ENCODE assay signal across 8 cellular contexts in genomic region chr12:100987552-100988277, GRCh38.
DNase-seq lines count a peak whose midpoint lies in the region; ATAC-seq and TF ChIP-seq lines count a peak whose summit lies in the region.
"Had no signal": no experiment of that assay in that cellular context is flagged by ENCODE, and none has a peak within 500 bp of the region (broad histone marks: within the 10 kb centered on the region; RNA-seq: fewer than 3 reads in every experiment).

No MANE protein-coding gene starts in this region.

- no peaks in the 10 kb centered on the region for H3K36me3 ChIP-seq in PC-3 (ENCODE audit: low read depth, low read length)

- ATAC-seq in GM19397 (IDR thresholded peaks at IDR 0.05; ENCODE audit: unreplicated experiment) (peak; percentile 93), HG03159 (IDR thresholded peaks at IDR 0.05; ENCODE audit: unreplicated experiment) (peak; percentile 95), PC-3 (no peak)
- peak; percentile 40 for ATAC-seq in stimulated activated effector memory CD8-positive, alpha-beta T cell treated with anti-CD3 and anti-CD28 coated beads, Interleukin-12 subunit alpha, Interleukin-12 subunit beta, amount 100 ng/mL, for 72 hours

- TF ChIP-seq CTCF in PC-3 (conservative IDR thresholded peaks at IDR 0.05; ENCODE audit: low read depth, low read length) (peak; percentile 55), epithelial cell of esophagus (IDR thresholded peaks at IDR 0.05; ENCODE audit: insufficient read depth, low read depth, low read length, missing control alignments) (peak; percentile 41)

- H3K27ac Mint-ChIP-seq in stimulated activated effector memory CD8-positive, alpha-beta T cell treated with anti-CD3 and anti-CD28 coated beads, Interleukin-12 subunit alpha, Interleukin-12 subunit beta, amount 100 ng/mL, for 72 hours: no peak overlapping the region
- H3K27ac Mint-ChIP-seq: activated naive CD4-positive, alpha-beta T cell treated with anti-CD3 and anti-CD28 coated beads, Interleukin-2, amount 50 U/mL, for 24 hours had no signal

- H3K36me3 Mint-ChIP-seq in stimulated activated effector memory CD8-positive, alpha-beta T cell treated with anti-CD3 and anti-CD28 coated beads, Interleukin-12 subunit alpha, Interleukin-12 subunit beta, amount 100 ng/mL, for 72 hours: no peaks in the 10 kb centered on the region
- H3K36me3 Mint-ChIP-seq: activated naive CD4-positive, alpha-beta T cell treated with anti-CD3 and anti-CD28 coated beads, Interleukin-2, amount 50 U/mL, for 24 hours had no signal

- BruUV-seq in PC-3 (replicated peaks; lab: Mats Ljungman, UMichigan): no TSS peak

- H3F3A ChIP-seq in PC-3 (ENCODE audit: low read length, unreplicated experiment): no peaks in the 10 kb centered on the region

- no peak overlapping the region for H3K27ac ChIP-seq in PC-3 (ENCODE audit: low read length)

- no peak overlapping the region for H3K9ac ChIP-seq in PC-3 (ENCODE audit: low read length)

- intact Hi-C loops in PC-3 (cut with micrococcal nuclease): no loop called here

- no peaks in the 10 kb centered on the region for H4K20me1 ChIP-seq in PC-3 (ENCODE audit: low read length)

- peak; percentile 38 for DNase-seq in GM04504 (ENCODE audit: low read depth)
- peak; percentile 66 for DNase-seq in PC-3
- DNase-seq in epithelial cell of esophagus (ENCODE audit: low read depth): peak; percentile 64
- DNase-seq in stimulated activated effector memory CD8-positive, alpha-beta T cell treated with anti-CD3 and anti-CD28 coated beads, Interleukin-12 subunit alpha, Interleukin-12 subunit beta, amount 100 ng/mL, for 72 hours (ENCODE audit: low spot score in 2 of 2): no peak
- no peak for DNase-seq in stimulated activated CD8-positive, alpha-beta memory T cell treated with anti-CD3 and anti-CD28 coated beads, Interleukin-4, amount 100 ng/mL, for 48 hours

- H3K9me2 ChIP-seq in PC-3 (replicated peaks; ENCODE audit: low read length): no peaks in the 10 kb centered on the region

- H3K4me1 ChIP-seq in PC-3 (ENCODE audit: insufficient read depth, low read length): no peaks in the 10 kb centered on the region

- H3K4me3 ChIP-seq in PC-3 (ENCODE audit: low read length): no peak overlapping the region
- H3K4me3 ChIP-seq in epithelial cell of esophagus (ENCODE audit: low read length): no peak overlapping the region

- no peak overlapping the region for H2AFZ ChIP-seq in PC-3 (ENCODE audit: low read length)

- CTCF ChIA-PET in PC-3 (lab: Charles Lee): no interaction called here

- no peaks in the 10 kb centered on the region for H3K79me2 ChIP-seq in PC-3 (ENCODE audit: low read length)

- H3K27me3 ChIP-seq in PC-3 (ENCODE audit: low read length): no peaks in the 10 kb centered on the region

- no peak overlapping the region for H3K4me3 Mint-ChIP-seq in stimulated activated effector memory CD8-positive, alpha-beta T cell treated with anti-CD3 and anti-CD28 coated beads, Interleukin-12 subunit alpha, Interleukin-12 subunit beta, amount 100 ng/mL, for 72 hours
- H3K4me3 Mint-ChIP-seq: activated naive CD4-positive, alpha-beta T cell treated with anti-CD3 and anti-CD28 coated beads, Interleukin-2, amount 50 U/mL, for 24 hours had no signal

- no peaks in the 10 kb centered on the region for H3K4me1 Mint-ChIP-seq in stimulated activated effector memory CD8-positive, alpha-beta T cell treated with anti-CD3 and anti-CD28 coated beads, Interleukin-12 subunit alpha, Interleukin-12 subunit beta, amount 100 ng/mL, for 72 hours
- H3K4me1 Mint-ChIP-seq: activated naive CD4-positive, alpha-beta T cell treated with anti-CD3 and anti-CD28 coated beads, Interleukin-2, amount 50 U/mL, for 24 hours had no signal

- peak overlapping the region; percentile 55 for H3K4me2 ChIP-seq in PC-3 (ENCODE audit: low read length)

- H3K9me3 Mint-ChIP-seq in stimulated activated effector memory CD8-positive, alpha-beta T cell treated with anti-CD3 and anti-CD28 coated beads, Interleukin-12 subunit alpha, Interleukin-12 subunit beta, amount 100 ng/mL, for 72 hours: peaks cover 14% of the 10 kb centered on the region
- H3K9me3 Mint-ChIP-seq: activated naive CD4-positive, alpha-beta T cell treated with anti-CD3 and anti-CD28 coated beads, Interleukin-2, amount 50 U/mL, for 24 hours had no signal

- H3K9me3 ChIP-seq in PC-3 (ENCODE audit: low read length): 0 out of 2 replicates have a peak, but pooled peaks cover 4% of the 10 kb centered on the region

- POLR2A ChIA-PET in PC-3 (lab: Charles Lee; ENCODE audit: unreplicated experiment): no interaction called here

Comparison
In these comparisons a context has a peak if more than half of its experiments do, and no peak if none do; other contexts are left out.
1. DNase-seq: peak in GM04504 (single experiment), PC-3 (single experiment) and epithelial cell of esophagus (single experiment); none in stimulated activated effector memory CD8-positive, alpha-beta T cell treated with anti-CD3 and anti-CD28 coated beads, Interleukin-12 subunit alpha, Interleukin-12 subunit beta, amount 100 ng/mL, for 72 hours (0 of 2) and stimulated activated CD8-positive, alpha-beta memory T cell treated with anti-CD3 and anti-CD28 coated beads, Interleukin-4, amount 100 ng/mL, for 48 hours (single experiment).